ENCODE assay signal across 29 cellular contexts in the genomic region with DNA sequence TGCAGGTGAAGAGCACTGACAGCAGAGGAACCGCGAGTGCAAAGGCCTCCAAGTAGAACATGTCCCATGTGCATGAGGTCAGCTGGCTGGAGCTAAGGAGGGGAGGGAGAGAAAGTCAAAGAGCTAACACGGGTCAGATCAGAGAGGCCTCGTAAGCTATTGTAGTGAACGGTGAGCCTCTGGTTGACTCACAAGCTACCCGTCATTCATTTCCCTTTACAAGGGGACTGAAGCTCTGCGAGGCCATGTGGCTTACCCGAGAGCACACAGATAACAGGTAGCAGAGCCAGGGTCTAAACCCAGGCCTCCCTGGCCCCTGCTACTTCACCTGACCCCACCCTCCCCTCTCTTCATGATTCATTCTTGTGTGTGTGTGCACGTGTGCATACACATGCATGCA.
DNase-seq lines count a peak whose midpoint lies in the region; ATAC-seq, FAIRE-seq and TF ChIP-seq lines count a peak whose summit lies in the region.
"Had no signal": no experiment of that assay in that cellular context is flagged by ENCODE, and none has a peak within 500 bp of the region (broad histone marks: within the 10 kb centered on the region; RNA-seq: fewer than 3 reads in every experiment).

No MANE protein-coding gene starts in this region.

- peak overlapping the region; percentile 14 for H3K9ac ChIP-seq in astrocyte (ENCODE audit: low read length)

- TF ChIP-seq CTCF in astrocyte (IDR thresholded peaks at IDR 0.05; ENCODE audit: insufficient read depth, low read depth, low read length) (no peak), sigmoid colon (IDR thresholded peaks at IDR 0.05) (no peak)

- intact Hi-C loops in sigmoid colon (cut with DNase I), result no loop called here

- H3K27ac Mint-ChIP-seq in activated naive CD4-positive, alpha-beta T cell treated with anti-CD3 and anti-CD28 coated beads, Interleukin-2, amount 10 ng/mL, durations not matched to agents 7 days and 5 days, result peak overlapping the region; percentile 30
- H3K27ac Mint-ChIP-seq in astrocyte (ENCODE audit: unreplicated experiment), result peak overlapping the region; percentile 16
- no peak overlapping the region for H3K27ac Mint-ChIP-seq in stimulated activated effector memory CD8-positive, alpha-beta T cell treated with anti-CD3 and anti-CD28 coated beads, Interleukin-12 subunit alpha, Interleukin-12 subunit beta, amount 100 ng/mL, for 72 hours
- H3K27ac Mint-ChIP-seq: CD14-positive monocyte, nephron, progenitor cell of endocrine pancreas, T-cell had no signal

- H3K4me3 Mint-ChIP-seq in activated naive CD4-positive, alpha-beta T cell treated with anti-CD3 and anti-CD28 coated beads, Interleukin-2, amount 10 ng/mL, durations not matched to agents 7 days and 5 days, result no peak overlapping the region
- H3K4me3 Mint-ChIP-seq in astrocyte (ENCODE audit: unreplicated experiment), result no peak overlapping the region
- H3K4me3 Mint-ChIP-seq in stimulated activated effector memory CD8-positive, alpha-beta T cell treated with anti-CD3 and anti-CD28 coated beads, Interleukin-12 subunit alpha, Interleukin-12 subunit beta, amount 100 ng/mL, for 72 hours, result no peak overlapping the region
- H3K4me3 Mint-ChIP-seq: nephron; stimulated activated naive B cell treated with anti-CD40 and anti-IgM and Interleukin-4, amounts not matched to agents 10 μg/mL and 1 μg/mL and 100 μg/mL, for 72 hours; T-cell had no signal

- H3K27me3 ChIP-seq in astrocyte (ENCODE audit: insufficient read depth, low read length) (no peaks in the 10 kb centered on the region), sigmoid colon (no peaks in the 10 kb centered on the region)

- no peaks in the 10 kb centered on the region for H3K79me2 ChIP-seq in astrocyte (ENCODE audit: insufficient read depth, low read length)

- no peak for TF ChIP-seq POLR2A in sigmoid colon (IDR thresholded peaks at IDR 0.05)

- no peak for TF ChIP-seq EP300 in sigmoid colon (IDR thresholded peaks at IDR 0.05)

- H3K36me3 ChIP-seq in astrocyte (ENCODE audit: insufficient read depth, low read length) (no peaks in the 10 kb centered on the region), sigmoid colon (no peaks in the 10 kb centered on the region)
- H3K36me3 ChIP-seq: left lung had no signal

- peaks cover 16% of the 10 kb centered on the region for H3K4me1 Mint-ChIP-seq in activated naive CD4-positive, alpha-beta T cell treated with anti-CD3 and anti-CD28 coated beads, Interleukin-2, amount 10 ng/mL, durations not matched to agents 7 days and 5 days
- peaks cover 16% of the 10 kb centered on the region for H3K4me1 Mint-ChIP-seq in astrocyte (ENCODE audit: low read depth, unreplicated experiment)
- H3K4me1 Mint-ChIP-seq in stimulated activated effector memory CD8-positive, alpha-beta T cell treated with anti-CD3 and anti-CD28 coated beads, Interleukin-12 subunit alpha, Interleukin-12 subunit beta, amount 100 ng/mL, for 72 hours, result peaks cover 11% of the 10 kb centered on the region

- ATAC-seq in stimulated activated effector memory CD8-positive, alpha-beta T cell treated with anti-CD3 and anti-CD28 coated beads, Interleukin-12 subunit alpha, Interleukin-12 subunit beta, amount 100 ng/mL, for 72 hours, result peak; percentile 63
- no peak for ATAC-seq in GM21619 (IDR thresholded peaks at IDR 0.05; ENCODE audit: unreplicated experiment)
- ATAC-seq: HepG2; stimulated activated naive B cell treated with anti-CD40 and anti-IgM and Interleukin-4, amounts not matched to agents 10 μg/mL and 1 μg/mL and 100 μg/mL, for 72 hours; T-cell had no signal

- no peaks in the 10 kb centered on the region for H3K9me3 Mint-ChIP-seq in activated naive CD4-positive, alpha-beta T cell treated with anti-CD3 and anti-CD28 coated beads, Interleukin-2, amount 10 ng/mL, durations not matched to agents 7 days and 5 days
- H3K9me3 Mint-ChIP-seq in astrocyte (ENCODE audit: unreplicated experiment), result peaks cover 4% of the 10 kb centered on the region
- H3K9me3 Mint-ChIP-seq in stimulated activated effector memory CD8-positive, alpha-beta T cell treated with anti-CD3 and anti-CD28 coated beads, Interleukin-12 subunit alpha, Interleukin-12 subunit beta, amount 100 ng/mL, for 72 hours, result no peaks in the 10 kb centered on the region

- H3K27me3 Mint-ChIP-seq in activated naive CD4-positive, alpha-beta T cell treated with anti-CD3 and anti-CD28 coated beads, Interleukin-2, amount 10 ng/mL, durations not matched to agents 7 days and 5 days, result peaks cover 7% of the 10 kb centered on the region
- no peaks in the 10 kb centered on the region for H3K27me3 Mint-ChIP-seq in astrocyte (ENCODE audit: low read depth, unreplicated experiment)

- H3K27ac ChIP-seq in astrocyte (ENCODE audit: low read depth, low read length), result peak overlapping the region; percentile 33
- H3K27ac ChIP-seq in sigmoid colon, result no peak overlapping the region
- H3K27ac ChIP-seq: HL-60, left lung had no signal

- H3K4me3 ChIP-seq in astrocyte (ENCODE audit: insufficient read depth, low read depth, low read length), result no peak overlapping the region
- H3K4me3 ChIP-seq in sigmoid colon, result no peak overlapping the region
- H3K4me3 ChIP-seq: A549, left lung had no signal

- WGBS in sigmoid colon, 2 donors, result 71 to 72% methylated on average over 9 of the region's 9 CpGs

- FAIRE-seq in astrocyte (lab: Jason Lieb, UNC), result peak; percentile 23
- FAIRE-seq: A549, D721Med, HepG2, TTC549 had no signal

- H3K4me1 ChIP-seq in astrocyte (ENCODE audit: insufficient read depth, low read length) (peaks cover 26% of the 10 kb centered on the region), sigmoid colon (peaks cover 0 to 19% (median 8%) of the 10 kb centered on the region in 4 donors)
- H3K4me1 ChIP-seq: left lung had no signal

- no peaks in the 10 kb centered on the region for H3K9me3 ChIP-seq in astrocyte (ENCODE audit: insufficient read depth, low read depth, low read length)
- H3K9me3 ChIP-seq in sigmoid colon, result no peaks in the 10 kb centered on the region
- H3K9me3 ChIP-seq: A549, left lung had no signal

- H3K4me2 ChIP-seq in astrocyte (ENCODE audit: low read length), result peak overlapping the region; percentile 67
- H3K4me2 ChIP-seq: A549 had no signal

- H4K20me1 ChIP-seq in astrocyte (ENCODE audit: insufficient read depth, low read length), result no peaks in the 10 kb centered on the region

- H2AFZ ChIP-seq in astrocyte (ENCODE audit: low read depth, low read length), result no peak overlapping the region

- no peak for DNase-seq in activated naive CD4-positive, alpha-beta T cell treated with anti-CD3 and anti-CD28 coated beads, Interleukin-2, amount 10 ng/mL, durations not matched to agents 7 days and 5 days
- DNase-seq in activated naive CD4-positive, alpha-beta T cell treated with anti-CD3 and anti-CD28 coated beads, Interleukin-2, amount 50 U/mL, for 16 hours, result no peak
- DNase-seq in M059J (ENCODE audit: low read depth) (peak; percentile 20), astrocyte (ENCODE audit: low read depth) (no peak), sigmoid colon (no peak)
- no peak for DNase-seq in stimulated activated effector memory CD8-positive, alpha-beta T cell treated with anti-CD3 and anti-CD28 coated beads, Interleukin-12 subunit alpha, Interleukin-12 subunit beta, amount 100 ng/mL, for 72 hours (ENCODE audit: low spot score in 2 of 2)
- DNase-seq in central memory CD4-positive, alpha-beta T cell, result no peak
- DNase-seq: activated CD4-positive, CD25-positive, alpha-beta regulatory T cell treated with anti-CD3 and anti-CD28 coated beads, Interleukin-2, amount 50 U/mL, for 72 hours; activated naive CD4-positive, alpha-beta T cell treated with Interleukin-2 at 50 U/mL for 16 hours; activated T-cell treated with anti-CD3 and anti-CD28 coated beads, Interleukin-2, amount 50 U/mL, for 48 hours; cerebellar nuclear complex; head of caudate nucleus; left lung; NCI-H1694; NCI-H2171 treated with DMSO at 0.1 percent for 48 hours; NCI-H526 treated with DMSO at 0.1 percent for 48 hours; SHP77; stimulated activated CD4-positive, alpha-beta T cell treated with anti-CD3 and anti-CD28 coated beads, Interleukin-2, amount 100 ng/mL, for 24 hours; stimulated activated naive B cell treated with anti-CD40 and anti-IgM and Interleukin-4, amounts not matched to agents 10 μg/mL and 1 μg/mL and 100 μg/mL, for 72 hours; T-cell had no signal

- H3K36me3 Mint-ChIP-seq in activated naive CD4-positive, alpha-beta T cell treated with anti-CD3 and anti-CD28 coated beads, Interleukin-2, amount 10 ng/mL, durations not matched to agents 7 days and 5 days, result no peaks in the 10 kb centered on the region
- peaks cover 2% of the 10 kb centered on the region for H3K36me3 Mint-ChIP-seq in astrocyte (ENCODE audit: low read depth, unreplicated experiment)
- no peaks in the 10 kb centered on the region for H3K36me3 Mint-ChIP-seq in stimulated activated effector memory CD8-positive, alpha-beta T cell treated with anti-CD3 and anti-CD28 coated beads, Interleukin-12 subunit alpha, Interleukin-12 subunit beta, amount 100 ng/mL, for 72 hours
- H3K36me3 Mint-ChIP-seq: CD14-positive monocyte, T-cell had no signal

- CTCF ChIA-PET in activated naive CD4-positive, alpha-beta T cell treated with anti-CD3 and anti-CD28 coated beads, Interleukin-2, amount 10 ng/mL, durations not matched to agents 7 days and 5 days (lab: Charles Lee), result interaction anchor here (0.6 to 0.8 kb wide), 2 partner anchors 10 to 190 kb away, joined by 3 read pairs; no protein-coding TSS in a partner anchor
